ENCODE assay signal across 21 cellular contexts in the genomic region with DNA sequence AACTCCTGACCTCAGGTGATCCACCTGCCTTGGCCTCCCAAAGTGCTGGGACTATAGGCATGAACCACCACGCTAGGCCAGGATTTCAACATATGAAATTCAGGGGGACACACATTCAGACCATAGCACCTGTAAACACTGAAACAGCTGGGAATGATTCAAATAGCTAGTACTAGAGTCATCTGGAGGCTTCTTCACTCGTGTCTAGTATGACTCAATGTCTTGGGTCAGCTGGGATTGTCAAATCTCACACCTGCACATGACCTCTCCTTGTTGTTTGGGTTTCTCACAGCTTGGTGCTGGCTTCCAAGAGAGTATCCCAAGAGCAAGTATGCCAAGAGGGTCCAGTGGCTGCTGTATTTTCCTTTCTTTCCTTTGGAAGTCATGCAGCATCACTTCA.
A peak's percentile ranks its signal among the peaks of the same experiment; 100 is the strongest.
DNase-seq lines count a peak whose midpoint lies in the region; ATAC-seq and TF ChIP-seq lines count a peak whose summit lies in the region.
"Had no signal": no experiment of that assay in that cellular context is flagged by ENCODE, and none has a peak within 500 bp of the region (broad histone marks: within the 10 kb centered on the region; RNA-seq: fewer than 3 reads in every experiment).

No MANE protein-coding gene starts in this region.

- 77 to 79% methylated on average over 2 of the region's 2 CpGs for whole genome bisulfite sequencing in body of pancreas, 2 donors

- H4K20me1 ChIP-seq in OCI-LY7 (ENCODE audit: insufficient read depth, low read length): no peaks in the 10 kb centered on the region

- H3K9me3 ChIP-seq in body of pancreas (no peaks in the 10 kb centered on the region), OCI-LY7 (ENCODE audit: low read length) (no peaks in the 10 kb centered on the region)
- H3K9me3 ChIP-seq: HAP-1, SJCRH30, thoracic aorta had no signal

- peak overlapping the region in 3 of 4 donors; percentile 82 to 87 (median 84) for H3K27ac ChIP-seq in body of pancreas
- H3K27ac ChIP-seq in OCI-LY7 (ENCODE audit: low read depth, low read length, poor library complexity, severe bottlenecking): no peak overlapping the region
- H3K27ac ChIP-seq: left lung, SJCRH30, thoracic aorta had no signal

- CTCF ChIA-PET in OCI-LY7 (lab: Charles Lee; ENCODE audit: unreplicated experiment): no interaction called here

- no TSS peak for BruUV-seq in OCI-LY7 (replicated peaks; lab: Mats Ljungman, UMichigan)

- peaks cover 13% of the 10 kb centered on the region for H3K36me3 Mint-ChIP-seq in T-helper 2 cell treated with Interferon-gamma antibody and Interleukin-4, amounts not matched to agents 5 μg/mL and 100 μg/mL, for 36 hours (ENCODE audit: low read depth)

- no peaks in the 10 kb centered on the region; the same call in 1 of the 2 replicates for H3K9me2 ChIP-seq in OCI-LY7 (ENCODE audit: insufficient read depth, low read length)

- ATAC-seq in GM19395 (IDR thresholded peaks at IDR 0.05; ENCODE audit: unreplicated experiment) (peak; percentile 56), HG02885 (IDR thresholded peaks at IDR 0.05; ENCODE audit: poor library complexity, unreplicated experiment) (peak; percentile 44), body of pancreas (no peak)
- ATAC-seq: left lung, PC-3 had no signal

- no peak overlapping the region for H3K4me2 ChIP-seq in OCI-LY7 (ENCODE audit: low read length)

- POLR2A ChIA-PET in OCI-LY7 (lab: Charles Lee): no interaction called here

- peaks cover 16% of the 10 kb centered on the region for H3K9me3 Mint-ChIP-seq in T-helper 2 cell treated with Interferon-gamma antibody and Interleukin-4, amounts not matched to agents 5 μg/mL and 100 μg/mL, for 36 hours
- H3K9me3 Mint-ChIP-seq: central memory CD8-positive, alpha-beta T cell had no signal

- H3K4me3 Mint-ChIP-seq in T-helper 2 cell treated with Interferon-gamma antibody and Interleukin-4, amounts not matched to agents 5 μg/mL and 100 μg/mL, for 36 hours: no peak overlapping the region
- H3K4me3 Mint-ChIP-seq: activated CD4-positive, alpha-beta T cell treated with anti-CD3 and anti-CD28 coated beads, Interleukin-2, amount 10 ng/mL, durations not matched to agents 24 days and 14 days; CD4-positive, alpha-beta T cell; central memory CD8-positive, alpha-beta T cell had no signal

- DNase-seq in body of pancreas (no peak), myocyte (ENCODE audit: low read depth) (peak; percentile 36), OCI-LY7 (ENCODE audit: low spot score) (no peak), GM10266 (ENCODE audit: extremely low spot score) (no peak)
- DNase-seq in T-helper 2 cell treated with Interferon-gamma antibody and Interleukin-4, amounts not matched to agents 5 μg/mL and 100 μg/mL, for 36 hours (ENCODE audit: low spot score): no peak
- DNase-seq: activated CD4-positive, alpha-beta T cell treated with anti-CD3 and anti-CD28 coated beads, Interleukin-2, amount 10 ng/mL, durations not matched to agents 24 days and 14 days; anterior cingulate cortex; CD4-positive, alpha-beta T cell; glutamatergic neuron; KBM-7; left lung; midbrain; NCI-H1694 treated with DMSO at 0.1 percent for 48 hours; PC-3; posterior cingulate gyrus; SJCRH30 had no signal

- H3K4me3 ChIP-seq in body of pancreas: no peak overlapping the region
- no peak overlapping the region for H3K4me3 ChIP-seq in OCI-LY7 (ENCODE audit: low read depth, low read length, poor library complexity, severe bottlenecking)
- H3K4me3 ChIP-seq: HAP-1, left lung, SJCRH30, thoracic aorta had no signal

- TF ChIP-seq POLR2A in body of pancreas (IDR thresholded peaks at IDR 0.05): no peak

- H3K27me3 Mint-ChIP-seq in T-helper 2 cell treated with Interferon-gamma antibody and Interleukin-4, amounts not matched to agents 5 μg/mL and 100 μg/mL, for 36 hours (ENCODE audit: low read depth): no peaks in the 10 kb centered on the region
- H3K27me3 Mint-ChIP-seq: activated CD4-positive, alpha-beta T cell treated with anti-CD3 and anti-CD28 coated beads, Interleukin-2, amount 10 ng/mL, durations not matched to agents 24 days and 14 days; CD4-positive, alpha-beta T cell; central memory CD8-positive, alpha-beta T cell had no signal

- no peak overlapping the region for H3K27ac Mint-ChIP-seq in T-helper 2 cell treated with Interferon-gamma antibody and Interleukin-4, amounts not matched to agents 5 μg/mL and 100 μg/mL, for 36 hours
- H3K27ac Mint-ChIP-seq: activated CD4-positive, alpha-beta T cell treated with anti-CD3 and anti-CD28 coated beads, Interleukin-2, amount 10 ng/mL, durations not matched to agents 24 days and 14 days; CD4-positive, alpha-beta T cell had no signal

- no peaks in the 10 kb centered on the region for H3K27me3 ChIP-seq in body of pancreas
- H3K27me3 ChIP-seq: left lung, SJCRH30 had no signal

- H3K4me1 ChIP-seq in body of pancreas: peaks cover 31% of the 10 kb centered on the region
- H3K4me1 ChIP-seq in OCI-LY7 (ENCODE audit: insufficient read depth, low read length, poor library complexity, severe bottlenecking): no peaks in the 10 kb centered on the region
- H3K4me1 ChIP-seq: left lung, SJCRH30 had no signal

- H2AFZ ChIP-seq in OCI-LY7 (ENCODE audit: low read length): no peak overlapping the region

- no peaks in the 10 kb centered on the region for H3K36me3 ChIP-seq in body of pancreas (replicated peaks in 1 of 2; ENCODE audit: insufficient read depth in 1 of 2, low read depth in 2 of 2)
- H3K36me3 ChIP-seq in OCI-LY7 (ENCODE audit: insufficient read depth, low read length): no peaks in the 10 kb centered on the region
- H3K36me3 ChIP-seq: HAP-1, left lung, SJCRH30, thoracic aorta had no signal

- H3K4me1 Mint-ChIP-seq in T-helper 2 cell treated with Interferon-gamma antibody and Interleukin-4, amounts not matched to agents 5 μg/mL and 100 μg/mL, for 36 hours (ENCODE audit: low read depth): peaks cover 12% of the 10 kb centered on the region
- H3K4me1 Mint-ChIP-seq: central memory CD8-positive, alpha-beta T cell had no signal

- H3K79me2 ChIP-seq in OCI-LY7 (ENCODE audit: insufficient read depth, low read depth, low read length): no peaks in the 10 kb centered on the region

- TF ChIP-seq CTCF in body of pancreas (IDR thresholded peaks at IDR 0.05): no peak
- no peak for TF ChIP-seq CTCF in OCI-LY7 (conservative IDR thresholded peaks at IDR 0.05; ENCODE audit: low read length)
- TF ChIP-seq CTCF in GM10266 (IDR thresholded peaks at IDR 0.05; ENCODE audit: control insufficient read depth, insufficient read depth, low read depth, missing control alignments): no peak

- intact Hi-C loops in body of pancreas (cut with DNase I): no loop called here
- intact Hi-C loops in OCI-LY7 (cut with micrococcal nuclease; ENCODE audit: unreplicated experiment): no loop called here
